In the genomic region with DNA sequence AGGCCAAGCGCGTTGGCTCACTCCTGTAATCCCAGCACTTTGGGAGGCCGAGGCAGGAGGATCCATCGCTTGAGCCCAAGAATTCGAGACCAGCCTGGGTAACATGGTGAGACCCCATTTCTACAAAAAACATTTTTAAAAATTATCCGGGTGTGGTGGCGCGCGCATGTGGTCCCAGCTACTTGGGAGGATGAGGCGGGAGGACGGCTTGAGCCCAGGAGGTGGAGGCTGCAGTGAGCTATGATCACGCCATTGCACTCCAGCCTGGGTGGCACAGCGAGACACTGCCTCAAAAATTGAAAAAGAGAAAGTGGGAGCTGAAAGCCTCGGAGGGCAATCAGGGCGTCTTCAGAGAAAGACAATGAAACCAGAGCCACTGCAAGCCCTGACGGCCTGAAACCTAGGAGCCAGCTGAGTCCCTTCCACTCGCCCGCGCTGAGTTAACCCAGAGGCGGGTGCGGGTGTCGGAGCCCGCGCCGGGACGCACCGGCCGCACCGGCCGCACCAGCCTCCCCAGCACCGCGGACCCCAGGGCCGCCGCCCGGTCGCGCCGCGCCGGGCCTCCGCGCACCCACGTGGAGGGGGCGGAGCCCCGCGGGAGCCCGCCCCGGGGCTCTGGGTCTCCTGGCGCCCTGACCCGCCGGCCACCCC, we compare ENCODE assay signal across 1 cellular context.
TF ChIP-seq lines count a peak whose summit lies in the region.

No MANE protein-coding gene starts in this region.

TF ChIP-seq in IMR-90, 13 proteins besides CTCF, POLR2A, EP300 and RAD21 (continued from another document):
- TF ChIP-seq, protein P1, sequence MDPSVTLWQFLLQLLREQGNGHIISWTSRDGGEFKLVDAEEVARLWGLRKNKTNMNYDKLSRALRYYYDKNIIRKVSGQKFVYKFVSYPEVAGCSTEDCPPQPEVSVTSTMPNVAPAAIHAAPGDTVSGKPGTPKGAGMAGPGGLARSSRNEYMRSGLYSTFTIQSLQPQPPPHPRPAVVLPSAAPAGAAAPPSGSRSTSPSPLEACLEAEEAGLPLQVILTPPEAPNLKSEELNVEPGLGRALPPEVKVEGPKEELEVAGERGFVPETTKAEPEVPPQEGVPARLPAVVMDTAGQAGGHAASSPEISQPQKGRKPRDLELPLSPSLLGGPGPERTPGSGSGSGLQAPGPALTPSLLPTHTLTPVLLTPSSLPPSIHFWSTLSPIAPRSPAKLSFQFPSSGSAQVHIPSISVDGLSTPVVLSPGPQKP (IDR thresholded peaks at IDR 0.05; ENCODE audit: borderline replicate concordance, low read depth, low read length): no peak
- no peak for TF ChIP-seq CEBPB (IDR thresholded peaks at IDR 0.05; ENCODE audit: low read depth, low read length)
